In genomic region chr11:34343153-34343552, GRCh38 we compare ENCODE assay signal across 17 cellular contexts. TPM values are rescaled to one million over a fixed set of nuclear protein-coding genes. Genes with fewer than 3 reads are reported as not detected.
DNase-seq lines count a peak whose midpoint lies in the region; ATAC-seq and TF ChIP-seq lines count a peak whose summit lies in the region.
"Had no signal": no experiment of that assay in that cellular context is flagged by ENCODE, and none has a peak within 500 bp of the region (broad histone marks: within the 10 kb centered on the region; RNA-seq: fewer than 3 reads in every experiment).

No MANE protein-coding gene starts in this region.

- ATAC-seq in GM21528 (IDR thresholded peaks at IDR 0.05; ENCODE audit: low FRiP score, unreplicated experiment): no peak
- ATAC-seq: activated naive CD8-positive, alpha-beta T cell treated with anti-CD3 and anti-CD28 coated beads, Interleukin-2, amount 50 U/mL, for 24 hours; left ventricle myocardium superior; Right ventricle myocardium inferior had no signal

- H3K4me1 ChIP-seq in SJSA1 (replicated peaks) (peaks cover 44% of the 10 kb centered on the region), tibial artery (peaks cover 0 to 91% (median 44%) of the 10 kb centered on the region in 4 donors)

- no peaks in the 10 kb centered on the region for H3K9me3 ChIP-seq in SJSA1 (replicated peaks)
- no peaks in the 10 kb centered on the region for H3K9me3 ChIP-seq in tibial artery

- H3K27ac ChIP-seq in SJSA1: no peak overlapping the region
- H3K27ac ChIP-seq in tibial artery: peak overlapping the region; percentile 81 to 90

- H3K27me3 ChIP-seq in SJSA1 (replicated peaks): no peaks in the 10 kb centered on the region
- no peaks in the 10 kb centered on the region for H3K27me3 ChIP-seq in tibial artery

- H3K36me3 ChIP-seq in SJSA1 (no peaks in the 10 kb centered on the region), tibial artery (no peaks in the 10 kb centered on the region)

- H3K4me3 ChIP-seq in SJSA1 (no peak overlapping the region), tibial artery (no peak overlapping the region)
- H3K4me3 ChIP-seq: smooth muscle cell had no signal

- intact Hi-C loops in tibial artery (cut with DNase I; ENCODE audit: low total_unique reads): loop anchor here (5.0 kb wide), 1 partner anchor 76 kb away; no protein-coding TSS in a partner anchor

- peak; percentile 80 for DNase-seq in HCEC 1CT
- peak; percentile 73 to 75 for DNase-seq in SJSA1 (ENCODE audit: low read depth in 1 of 2, low spot score in 2 of 2)
- DNase-seq in fibroblast of gingiva (ENCODE audit: low read depth): peak; percentile 41
- no peak for DNase-seq in tibial artery
- DNase-seq in NCI-H446 treated with DMSO at 0.1 percent for 48 hours (lab: John Stamatoyannopoulos, UW): no peak
- no peak for DNase-seq in AML-193 (lab: John Stamatoyannopoulos, UW)
- DNase-seq: activated CD8-positive, alpha-beta memory T cell treated with anti-CD3 and anti-CD28 coated beads, Interleukin-2, amount 50 U/mL, for 48 hours; activated naive CD8-positive, alpha-beta T cell treated with anti-CD3 and anti-CD28 coated beads, Interleukin-2, amount 50 U/mL, for 24 hours; effector CD8-positive, alpha-beta T cell; left ventricle myocardium superior; NCI-H146; NCI-H524 treated with DMSO at 0.1 percent for 48 hours; nephron progenitor cell; substantia nigra had no signal

- no peak for TF ChIP-seq CTCF in tibial artery (IDR thresholded peaks at IDR 0.05)

RNA-seq across cellular contexts. Expression of gene ABTB2, which starts 14.7 kb away (rescaled TPM):
- 0.09 and 0.53 TPM in 2 replicates for total RNA-seq in SJSA1 (2014; rRNA removed; shearing (Covaris generic))

Comparison
In these comparisons a context has a peak if more than half of its experiments do, and no peak if none do; other contexts are left out.
1. DNase-seq: peak in HCEC 1CT (single experiment), SJSA1 (2 of 2) and fibroblast of gingiva (single experiment); none in tibial artery (0 of 2), NCI-H446 treated with DMSO at 0.1 percent for 48 hours (single experiment) and AML-193 (0 of 2).